ENCODE assay signal across 21 cellular contexts in genomic region chr1:33667386-33668282, GRCh38.
"Had no signal": no experiment of that assay in that cellular context is flagged by ENCODE, and none has a peak within 500 bp of the region (broad histone marks: within the 10 kb centered on the region; RNA-seq: fewer than 3 reads in every experiment).

No MANE protein-coding gene starts in this region.

- H3K9me3 ChIP-seq: colonic mucosa, gastrocnemius medialis, thoracic aorta, upper lobe of left lung had no signal

- H3K9me3 Mint-ChIP-seq: activated CD4-positive, alpha-beta memory T cell treated with anti-CD3 and anti-CD28 coated beads for 36 hours; T-helper 2 cell treated with Interferon-gamma antibody and Interleukin-4, amounts not matched to agents 5 μg/mL and 100 μg/mL, for 36 hours had no signal

- H3K36me3 Mint-ChIP-seq: activated CD4-positive, alpha-beta memory T cell treated with anti-CD3 and anti-CD28 coated beads for 36 hours; activated naive CD8-positive, alpha-beta T cell treated with anti-CD3 and anti-CD28 coated beads for 36 hours; naive thymus-derived CD4-positive, alpha-beta T cell had no signal

- H3K27ac ChIP-seq: breast epithelium, colonic mucosa, esophagus muscularis mucosa, gastrocnemius medialis, thoracic aorta, upper lobe of left lung had no signal

- H3K4me1 Mint-ChIP-seq: activated naive CD8-positive, alpha-beta T cell treated with anti-CD3 and anti-CD28 coated beads for 36 hours had no signal

- H3K4me1 ChIP-seq: breast epithelium, colonic mucosa, esophagus muscularis mucosa, gastrocnemius medialis, upper lobe of left lung had no signal

- H3K36me3 ChIP-seq: breast epithelium, colonic mucosa, esophagus muscularis mucosa, gastrocnemius medialis, thoracic aorta, upper lobe of left lung had no signal

- H3K27me3 ChIP-seq: breast epithelium, colonic mucosa, gastrocnemius medialis, upper lobe of left lung had no signal

- H3K4me3 Mint-ChIP-seq: activated CD4-positive, alpha-beta memory T cell treated with anti-CD3 and anti-CD28 coated beads for 36 hours; activated naive CD8-positive, alpha-beta T cell treated with anti-CD3 and anti-CD28 coated beads for 36 hours; naive thymus-derived CD4-positive, alpha-beta T cell; neural crest cell; T-helper 2 cell treated with Interferon-gamma antibody and Interleukin-4, amounts not matched to agents 5 μg/mL and 100 μg/mL, for 36 hours had no signal

- H3K27ac Mint-ChIP-seq: activated CD4-positive, alpha-beta memory T cell treated with anti-CD3 and anti-CD28 coated beads for 36 hours; activated naive CD8-positive, alpha-beta T cell treated with anti-CD3 and anti-CD28 coated beads for 36 hours; naive thymus-derived CD4-positive, alpha-beta T cell; T-helper 2 cell treated with Interferon-gamma antibody and Interleukin-4, amounts not matched to agents 5 μg/mL and 100 μg/mL, for 36 hours had no signal

- ATAC-seq: gastrocnemius medialis; left colon; naive thymus-derived CD4-positive, alpha-beta T cell had no signal

- H3K4me3 ChIP-seq: breast epithelium, colonic mucosa, esophagus muscularis mucosa, gastrocnemius medialis, lung, thoracic aorta, upper lobe of left lung had no signal

- DNase-seq: activated CD4-positive, alpha-beta memory T cell treated with anti-CD3 and anti-CD28 coated beads for 36 hours; activated CD4-positive, alpha-beta T cell treated with anti-CD3 and anti-CD28 coated beads for 4 hours; activated CD4-positive, CD25-positive, alpha-beta regulatory T cell; activated naive CD4-positive, alpha-beta T cell treated with Interleukin-2 at 50 U/mL for 16 hours; activated naive CD8-positive, alpha-beta T cell treated with anti-CD3 and anti-CD28 coated beads for 36 hours; activated T-cell treated with anti-CD3 and anti-CD28 coated beads, Interleukin-2, amount 50 U/mL, for 48 hours; colonic mucosa; gastrocnemius medialis; left colon; naive thymus-derived CD4-positive, alpha-beta T cell; occipital lobe; posterior cingulate gyrus; stimulated activated CD4-positive, alpha-beta T cell treated with anti-CD3 and anti-CD28 coated beads, Interleukin-4, amount 100 ng/mL, for 24 hours; stimulated activated naive CD4-positive, alpha-beta T cell treated with Interleukin-2 at 50 U/mL for 16 hours had no signal
